Comparison of ENCODE assay signal across 26 cellular contexts in the genomic region with DNA sequence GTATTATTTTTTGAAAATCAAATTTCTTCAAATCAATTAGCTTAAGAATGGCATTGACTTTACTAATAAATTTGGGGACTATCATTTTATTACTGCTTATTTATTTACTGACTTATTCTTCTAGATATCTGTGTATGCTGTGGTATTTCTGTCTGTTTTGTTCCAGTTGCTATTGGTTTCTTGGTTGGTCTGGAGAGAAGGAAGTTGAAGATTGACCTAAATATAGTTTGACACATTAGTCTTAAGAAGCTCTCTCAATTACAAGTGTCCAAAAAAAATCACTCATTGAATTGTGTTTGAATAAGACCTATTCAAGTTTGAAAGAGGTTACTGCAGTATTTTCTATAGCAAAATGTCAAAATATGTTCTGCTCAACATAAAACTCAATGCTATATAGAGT.
DNase-seq lines count a peak whose midpoint lies in the region; ATAC-seq, FAIRE-seq and TF ChIP-seq lines count a peak whose summit lies in the region.
"Had no signal": no experiment of that assay in that cellular context is flagged by ENCODE, and none has a peak within 500 bp of the region (broad histone marks: within the 10 kb centered on the region; RNA-seq: fewer than 3 reads in every experiment).

No MANE protein-coding gene starts in this region.

- H3K27ac ChIP-seq in mesenchymal stem cell (ENCODE audit: low read length, poor library complexity, severe bottlenecking) (no peak overlapping the region), suprapubic skin (no peak overlapping the region)
- H3K27ac ChIP-seq: brain microvascular endothelial cell had no signal

- H2AK5ac ChIP-seq in mesenchymal stem cell (ENCODE audit: low read length, severe bottlenecking), result no peak overlapping the region

- no peak overlapping the region for H2BK120ac ChIP-seq in mesenchymal stem cell (ENCODE audit: low read depth, low read length)

- DNase-seq in GM19239 (ENCODE audit: insufficient read length, low spot score) (no peak), MV-4-11 (lab: John Stamatoyannopoulos, UW) (peak; percentile 78), mesenchymal stem cell (peak; percentile 32), suprapubic skin (ENCODE audit: low spot score in 2 of 2) (no peak), cerebellar cortex (ENCODE audit: low spot score) (no peak), NCI-H2029 treated with DMSO at 0.1 percent for 48 hours (lab: John Stamatoyannopoulos, UW) (no peak)
- no peak for DNase-seq in activated T-cell treated with anti-CD3 and anti-CD28 coated beads, Interleukin-2, amount 50 U/mL, for 48 hours
- DNase-seq: activated CD4-positive, alpha-beta T cell treated with anti-CD3 and anti-CD28 coated beads, Interleukin-2, amount 50 U/mL, for 4 hours; activated CD4-positive, CD25-positive, alpha-beta regulatory T cell; activated naive CD4-positive, alpha-beta T cell treated with anti-CD3 and anti-CD28 coated beads, Interleukin-2, amount 10 ng/mL, durations not matched to agents 7 days and 5 days; amniotic stem cell; brain microvascular endothelial cell; CD4-positive, CD25-positive, alpha-beta regulatory T cell; DND-41; effector CD8-positive, alpha-beta T cell; midbrain; naive thymus-derived CD4-positive, alpha-beta T cell; NCI-H1092; NCI-H1694 treated with DMSO at 0.1 percent for 48 hours; NCI-H2171; NCI-H524; nucleus accumbens; SHP77 treated with DMSO at 0.1 percent for 48 hours had no signal

- peak; percentile 43 for ATAC-seq in HG03159 (IDR thresholded peaks at IDR 0.05; ENCODE audit: unreplicated experiment)
- ATAC-seq: naive thymus-derived CD4-positive, alpha-beta T cell; Panc1 had no signal

- H3K4me1 ChIP-seq in mesenchymal stem cell (ENCODE audit: control insufficient read depth, insufficient read depth, low read depth, low read length) (no peaks in the 10 kb centered on the region), suprapubic skin (no peaks in the 10 kb centered on the region)

- H3K14ac ChIP-seq in mesenchymal stem cell (ENCODE audit: low read length in 2 of 2), result no peak overlapping the region

- H3K18ac ChIP-seq in mesenchymal stem cell (ENCODE audit: low read depth in 1 of 2, low read length in 2 of 2), result no peak overlapping the region

- no peak overlapping the region for H3K9ac ChIP-seq in mesenchymal stem cell (ENCODE audit: low read length)

- no peak overlapping the region for H3K23ac ChIP-seq in mesenchymal stem cell (ENCODE audit: low read length in 2 of 2)

- H2BK12ac ChIP-seq in mesenchymal stem cell (ENCODE audit: low read length in 2 of 2), result no peak overlapping the region

- FAIRE-seq in GM19239 (lab: Jason Lieb, UNC), result peak; percentile 11
- FAIRE-seq: keratinocyte had no signal

- H4K8ac ChIP-seq in mesenchymal stem cell (ENCODE audit: low read length), result no peak overlapping the region

- no peak for TF ChIP-seq POLR2A in suprapubic skin (IDR thresholded peaks at IDR 0.05)

- no peak for TF ChIP-seq CTCF in suprapubic skin (IDR thresholded peaks at IDR 0.05)

- no peak overlapping the region for H2AFZ ChIP-seq in mesenchymal stem cell (ENCODE audit: low read depth, low read length)

- no peaks in the 10 kb centered on the region for H3K36me3 ChIP-seq in mesenchymal stem cell (ENCODE audit: control insufficient read depth in 1 of 2, insufficient read depth in 2 of 2, low read depth in 1 of 2, low read length in 2 of 2)
- H3K36me3 ChIP-seq in suprapubic skin, result no peaks in the 10 kb centered on the region
- H3K36me3 ChIP-seq: brain microvascular endothelial cell had no signal

- H3K4ac ChIP-seq in mesenchymal stem cell (ENCODE audit: low read depth in 1 of 2, low read length in 2 of 2), result no peak overlapping the region

- TF ChIP-seq EP300 in suprapubic skin (IDR thresholded peaks at IDR 0.05), result no peak

- H3K27me3 ChIP-seq in mesenchymal stem cell (ENCODE audit: control insufficient read depth in 1 of 2, insufficient read depth in 1 of 2, low read length in 2 of 2) (no peaks in the 10 kb centered on the region), suprapubic skin (no peaks in the 10 kb centered on the region)
- H3K27me3 ChIP-seq: brain microvascular endothelial cell had no signal

- H3K4me3 ChIP-seq in mesenchymal stem cell (ENCODE audit: insufficient read depth in 1 of 2, low read depth in 1 of 2, low read length in 2 of 2) (no peak overlapping the region), suprapubic skin (no peak overlapping the region)

- no peak overlapping the region for H2BK15ac ChIP-seq in mesenchymal stem cell (ENCODE audit: low read depth, poor library complexity, severe bottlenecking)

- no peak overlapping the region for H4K91ac ChIP-seq in mesenchymal stem cell (ENCODE audit: low read length)

- no peaks in the 10 kb centered on the region for H3K9me3 ChIP-seq in mesenchymal stem cell (ENCODE audit: control insufficient read depth, low read length)
- no peaks in the 10 kb centered on the region for H3K9me3 ChIP-seq in suprapubic skin

- H2BK5ac ChIP-seq in mesenchymal stem cell (ENCODE audit: low read depth, low read length, poor library complexity, severe bottlenecking), result no peak overlapping the region

- no peak overlapping the region for H3K4me2 ChIP-seq in mesenchymal stem cell (ENCODE audit: low read length, poor library complexity, severe bottlenecking)

- no peaks in the 10 kb centered on the region for H3K79me1 ChIP-seq in mesenchymal stem cell (replicated peaks; ENCODE audit: low read length, poor library complexity, severe bottlenecking)

Comparison
In these comparisons a context has a peak if more than half of its experiments do, and no peak if none do; other contexts are left out.
1. DNase-seq: peak in MV-4-11 (single experiment) and mesenchymal stem cell (single experiment); none in GM19239 (single experiment), suprapubic skin (0 of 2), activated T-cell treated with anti-CD3 and anti-CD28 coated beads, Interleukin-2, amount 50 U/mL, for 48 hours (0 of 2), cerebellar cortex (single experiment) and NCI-H2029 treated with DMSO at 0.1 percent for 48 hours (single experiment).